21 cellular contexts compared by ENCODE assay signal in the genomic region with DNA sequence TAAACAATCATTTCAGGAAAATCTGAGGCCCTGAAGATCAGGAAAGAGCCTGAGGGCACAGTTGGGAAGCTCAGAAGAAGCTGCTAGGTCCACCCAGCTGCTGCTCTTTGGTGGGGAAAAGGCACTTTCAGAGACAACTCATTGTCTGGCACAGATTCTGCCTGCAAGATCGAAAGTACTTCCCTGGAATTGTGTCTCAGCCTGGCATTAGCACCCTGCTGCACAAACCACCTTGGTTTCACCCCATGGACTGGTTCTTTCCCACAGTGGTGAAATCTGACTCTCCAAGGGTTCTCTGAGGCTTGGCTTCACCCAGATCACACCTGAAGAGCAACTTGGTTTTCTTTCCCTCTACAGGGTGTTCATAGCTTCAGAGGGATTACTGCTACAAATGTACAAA. TPM values are rescaled to one million over a fixed set of nuclear protein-coding genes. Genes with fewer than 3 reads are reported as not detected.
A peak's percentile ranks its signal among the peaks of the same experiment; 100 is the strongest.
DNase-seq lines count a peak whose midpoint lies in the region; ATAC-seq, FAIRE-seq and TF ChIP-seq lines count a peak whose summit lies in the region.
"Had no signal": no experiment of that assay in that cellular context is flagged by ENCODE, and none has a peak within 500 bp of the region (broad histone marks: within the 10 kb centered on the region; RNA-seq: fewer than 3 reads in every experiment).

No MANE protein-coding gene starts in this region.

- no peaks in the 10 kb centered on the region for H3K27me3 ChIP-seq in breast epithelium
- no peaks in the 10 kb centered on the region for H3K27me3 ChIP-seq in HepG2 (ENCODE audit: control insufficient read depth in 1 of 2, insufficient read depth in 2 of 2, low read length in 2 of 2)
- H3K27me3 ChIP-seq: gastroesophageal sphincter, right atrium auricular region, thyroid gland had no signal

- no peak overlapping the region for H2AFZ ChIP-seq in HepG2 (ENCODE audit: low read length)

- DNase-seq in AG20443 (ENCODE audit: low spot score): peak; percentile 30
- DNase-seq in breast epithelium (ENCODE audit: low spot score in 2 of 2): no peak
- no peak for DNase-seq in HepG2 (ENCODE audit: low spot score)
- no peak for DNase-seq in NCI-H526 (lab: John Stamatoyannopoulos, UW)
- DNase-seq in activated CD4-positive, alpha-beta T cell treated with anti-CD3 and anti-CD28 coated beads, Interleukin-2, amount 50 U/mL, for 1 hour: no peak
- DNase-seq in stimulated activated naive CD8-positive, alpha-beta T cell treated with anti-CD3 and anti-CD28 coated beads, Interleukin-15, Interleukin-2, amounts not matched to agents 100 U/mL and 50 U/mL, for 24 hours: no peak
- DNase-seq: activated CD4-positive, alpha-beta T cell treated with anti-CD3 and anti-CD28 coated beads for 4 hours; DND-41; left ventricle myocardium inferior; NCI-H146; NCI-H2227 treated with DMSO at 0.1 percent for 48 hours; NK-92 treated with Interleukin-12 subunit alpha and Interleukin-12 subunit beta, amount 100 ng/mL, for 24 hours; stimulated activated naive B cell treated with anti-CD40 and anti-IgM and Interleukin-4, amounts not matched to agents 10 μg/mL and 1 μg/mL and 100 μg/mL, for 72 hours; SW 1271; thyroid gland had no signal

- ATAC-seq in HepG2: no peak
- ATAC-seq in GM21360 (IDR thresholded peaks at IDR 0.05; ENCODE audit: unreplicated experiment): no peak
- ATAC-seq in stimulated activated naive CD8-positive, alpha-beta T cell treated with anti-CD3 and anti-CD28 coated beads, Interleukin-15, Interleukin-2, amounts not matched to agents 100 U/mL and 50 U/mL, for 24 hours: no peak
- ATAC-seq: gastroesophageal sphincter; stimulated activated naive B cell treated with anti-CD40 and anti-IgM and Interleukin-4, amounts not matched to agents 10 μg/mL and 1 μg/mL and 100 μg/mL, for 72 hours had no signal

- POLR2A ChIA-PET in HEK293 (lab: Yijun Ruan, JAX): no interaction called here
- POLR2A ChIA-PET in HepG2 (lab: Yijun Ruan, JAX): no interaction called here

- no peak for TF ChIP-seq POLR2A in breast epithelium (IDR thresholded peaks at IDR 0.05)
- no peak for TF ChIP-seq POLR2A in HepG2 (IDR thresholded peaks at IDR 0.05; ENCODE audit: insufficient read depth in 1 of 2, low read depth in 2 of 2, low read length in 2 of 2)

- H3K4me3 ChIP-seq in HEK293 (ENCODE audit: low read depth, low read length) (no peak overlapping the region), breast epithelium (no peak overlapping the region), HepG2 (replicated peaks in 1 of 3; ENCODE audit: insufficient read depth in 1 of 3, low read depth in 2 of 3, low read length in 3 of 3) (no peak overlapping the region)
- H3K4me3 ChIP-seq: gastroesophageal sphincter, left ventricle myocardium inferior, right atrium auricular region, thyroid gland had no signal

- BruUV-seq in HepG2 (replicated peaks; lab: Mats Ljungman, UMichigan): no TSS peak

- WGBS in HepG2 (ENCODE audit: low lambda C conversion rate): 63% methylated on average over 1 of the region's 1 CpG

- H3K36me3 ChIP-seq in HEK293 (ENCODE audit: control insufficient read depth in 2 of 2, insufficient read depth in 1 of 2, low read length in 2 of 2) (no peaks in the 10 kb centered on the region), breast epithelium (no peaks in the 10 kb centered on the region), HepG2 (replicated peaks in 1 of 2; ENCODE audit: control insufficient read depth in 1 of 2, insufficient read depth in 2 of 2, low read length in 2 of 2) (no peaks in the 10 kb centered on the region; a peak in 2 of 5 replicates)
- H3K36me3 ChIP-seq: gastroesophageal sphincter, left ventricle myocardium inferior, right atrium auricular region, thyroid gland had no signal

- no peak overlapping the region for H3K27ac ChIP-seq in HEK293 (ENCODE audit: extremely low read depth, low read depth, low read length)
- peak overlapping the region; percentile 16 to 35 for H3K27ac ChIP-seq in breast epithelium
- peak overlapping the region; percentile 21 for H3K27ac ChIP-seq in HepG2 (ENCODE audit: extremely low read length, insufficient read depth, low read length)
- H3K27ac ChIP-seq: epithelial cell of prostate, left ventricle myocardium inferior, right atrium auricular region, thyroid gland had no signal

- CTCF ChIA-PET in HEK293 (lab: Yijun Ruan, JAX) (no interaction called here), HepG2 (lab: Yijun Ruan, JAX; ENCODE audit: low intra/inter-chr PET ratio, low total read pairs) (no interaction called here)

- intact Hi-C loops in breast epithelium (cut with DNase I; ENCODE audit: low total_unique reads): no loop called here
- intact Hi-C loops in HepG2 (cut with micrococcal nuclease; ENCODE audit: unreplicated experiment): no loop called here

- no peak overlapping the region for H3K9ac ChIP-seq in HepG2 (ENCODE audit: insufficient read depth, low read depth, low read length)

- no peaks in the 10 kb centered on the region for H3K9me3 ChIP-seq in HEK293 (ENCODE audit: control insufficient read depth, insufficient read depth, low read depth, low read length)
- H3K9me3 ChIP-seq in breast epithelium: no peaks in the 10 kb centered on the region
- no peaks in the 10 kb centered on the region for H3K9me3 ChIP-seq in HepG2 (ENCODE audit: low read length)
- H3K9me3 ChIP-seq: gastroesophageal sphincter, left ventricle myocardium inferior, right atrium auricular region, thyroid gland had no signal

- in situ Hi-C loops in HepG2 (cut with HindIII; ENCODE audit: extremely low pct_ligation_motif_present, low pct_unique_long_range_greater_than_20kb): no loop called here

- no peak for TF ChIP-seq RAD21 in HepG2 (CRISPR knock-in tag; IDR thresholded peaks at IDR 0.05)

- H3K4me2 ChIP-seq in HepG2 (ENCODE audit: low read depth, low read length): no peak overlapping the region

- H3K4me1 ChIP-seq in HEK293 (ENCODE audit: control insufficient read depth, insufficient read depth, low read length) (0 out of 2 replicates have a peak, but pooled peaks cover 10% of the 10 kb centered on the region), breast epithelium (peaks cover 0 to 6% of the 10 kb centered on the region in 2 donors), HepG2 (ENCODE audit: insufficient read depth, low read length) (peaks cover 19% of the 10 kb centered on the region; the same call in 1 of the 2 replicates)
- H3K4me1 ChIP-seq: right atrium auricular region, thyroid gland had no signal

- H3K79me2 ChIP-seq in HepG2 (ENCODE audit: insufficient read depth, low read length): peaks cover 39% of the 10 kb centered on the region

- no peak for FAIRE-seq in HepG2 (lab: Jason Lieb, UNC)

- no peak for TF ChIP-seq EP300 in HepG2 (IDR thresholded peaks at IDR 0.05; ENCODE audit: low read depth in 2 of 2, low read length in 2 of 2)
- no peak for TF ChIP-seq EP300 in HepG2 (CRISPR knock-in tag; IDR thresholded peaks at IDR 0.05; ENCODE audit: borderline replicate concordance)

- no peaks in the 10 kb centered on the region for H4K20me1 ChIP-seq in HepG2 (ENCODE audit: insufficient read depth, low read length)

- TF ChIP-seq CTCF in HEK293 (tag by site-specific recombination; IDR thresholded peaks at IDR 0.05): no peak
- no peak for TF ChIP-seq CTCF in breast epithelium (IDR thresholded peaks at IDR 0.05)
- no peak for TF ChIP-seq CTCF in HepG2 (CRISPR knock-in tag; IDR thresholded peaks at IDR 0.05)

TF ChIP-seq in HepG2, 621 proteins besides CTCF, POLR2A, EP300 and RAD21:
- TF ChIP-seq ZNF772 (CRISPR knock-in tag; IDR thresholded peaks at IDR 0.05) (no peak), NONO (IDR thresholded peaks at IDR 0.05) (no peak), NONO (CRISPR knock-in tag; conservative IDR thresholded peaks at IDR 0.05) (no peak), HNRNPL (IDR thresholded peaks at IDR 0.05; ENCODE audit: low read depth, low read length) (no peak), ZNF629 (CRISPR knock-in tag; conservative IDR thresholded peaks at IDR 0.05) (no peak), CC2D1A (CRISPR knock-in tag; IDR thresholded peaks at IDR 0.05) (no peak)
- TF ChIP-seq, protein P1, sequence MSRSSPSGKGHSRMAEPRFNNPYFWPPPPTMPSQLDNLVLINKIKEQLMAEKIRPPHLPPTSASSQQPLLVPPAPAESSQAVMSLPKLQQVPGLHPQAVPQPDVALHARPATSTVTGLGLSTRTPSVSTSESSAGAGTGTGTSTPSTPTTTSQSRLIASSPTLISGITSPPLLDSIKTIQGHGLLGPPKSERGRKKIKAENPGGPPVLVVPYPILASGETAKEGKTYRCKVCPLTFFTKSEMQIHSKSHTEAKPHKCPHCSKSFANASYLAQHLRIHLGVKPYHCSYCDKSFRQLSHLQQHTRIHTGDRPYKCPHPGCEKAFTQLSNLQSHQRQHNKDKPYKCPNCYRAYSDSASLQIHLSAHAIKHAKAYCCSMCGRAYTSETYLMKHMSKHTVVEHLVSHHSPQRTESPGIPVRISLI (CRISPR knock-in tag; IDR thresholded peaks at IDR 0.05; ENCODE audit: borderline replicate concordance): no peak

RNA-seq across cellular contexts. Expression of a gene that starts 18.7 kb away (rescaled TPM):
- total RNA-seq in breast epithelium (10 to 100 TPM; 29.8 to 40.2 (median 39.2) TPM), HepG2 (2016; rRNA removed; fragmentation: Illumina TruSeq; extraction: Trizol) (22.7 and 30.1 TPM in 2 replicates)
- 9.2 and 10.9 TPM in 2 replicates for total RNA-seq in HepG2 (2016; cell fraction: cytosol; rRNA removed; fragmentation: Illumina TruSeq; extraction: Trizol; ENCODE audit: low read depth)
- total RNA-seq in HepG2 (2016; cell fraction: insoluble cytoplasmic fraction; rRNA removed; fragmentation: Illumina TruSeq; extraction: Trizol): 20.4 and 24.3 TPM in 2 replicates
- total RNA-seq in HepG2 (2016; cell fraction: membrane; rRNA removed; fragmentation: Illumina TruSeq; extraction: Trizol): 16.1 and 18.6 TPM in 2 replicates
- 40.5 and 40.8 TPM in 2 replicates for total RNA-seq in HepG2 (2016; cell fraction: nucleus; rRNA removed; fragmentation: Illumina TruSeq; extraction: Trizol)
- 4.3 and 4.7 TPM in 2 replicates for polyA plus RNA-seq in HepG2 (2011; rRNA removed)
- polyA plus RNA-seq in HepG2 (2011; cell fraction: cytosol; rRNA removed): 3.0 and 4.0 TPM in 2 replicates
- 6.1 and 7.0 TPM in 2 replicates for polyA plus RNA-seq in HepG2 (2011; cell fraction: nucleus; rRNA removed)
- 7.5 and 9.3 TPM in 2 replicates for polyA plus RNA-seq in HepG2 (2012)
- polyA plus RNA-seq in HepG2 (2016; cell fraction: cytosol; fragmentation: Illumina TruSeq; extraction: Trizol; ENCODE audit: low read depth): 3.5 and 4.3 TPM in 2 replicates
- polyA plus RNA-seq in HepG2 (2016; cell fraction: insoluble cytoplasmic fraction; fragmentation: Illumina TruSeq; extraction: Trizol; ENCODE audit: low read depth): 14.8 and 17.3 TPM in 2 replicates
- polyA plus RNA-seq in HepG2 (2016; cell fraction: membrane; fragmentation: Illumina TruSeq; extraction: Trizol; ENCODE audit: low read depth): 6.5 and 6.7 TPM in 2 replicates
- polyA plus RNA-seq in HepG2 (2016; cell fraction: nucleus; fragmentation: Illumina TruSeq; extraction: Trizol; ENCODE audit: insufficient read depth, low read depth): 14.6 and 17.3 TPM in 2 replicates
- polyA minus RNA-seq in HepG2 (2011; rRNA and poly(A)+ RNA removed; ENCODE audit: low replicate concordance): 3.3 and 9.4 TPM in 2 replicates
- polyA minus RNA-seq in HepG2 (2011; cell fraction: cytosol; rRNA and poly(A)+ RNA removed): 8.1 and 8.3 TPM in 2 replicates
- 45.8 and 47.3 TPM in 2 replicates for polyA minus RNA-seq in HepG2 (2011; cell fraction: nucleus; rRNA and poly(A)+ RNA removed)
- total RNA-seq: activated T-helper 2 cell treated with anti-CD3 and anti-CD28 coated beads, Interferon-gamma antibody, Interleukin-2, Interleukin-4, amounts not matched to agents 10 μg/mL and 5 μg/mL and 100 μg/mL, durations not matched to agents 14 hours and 24 hours and 36 hours had no signal
